8 cellular contexts compared by ENCODE assay signal in genomic region chr7:130912086-130912909, GRCh38.
A peak's percentile ranks its signal among the peaks of the same experiment; 100 is the strongest.
DNase-seq lines count a peak whose midpoint lies in the region; ATAC-seq and TF ChIP-seq lines count a peak whose summit lies in the region.

No MANE protein-coding gene starts in this region.

- H3K27ac Mint-ChIP-seq in activated CD8-positive, alpha-beta T cell treated with anti-CD3 and anti-CD28 coated beads, Interleukin-2, amount 10 ng/mL, durations not matched to agents 7 days and 5 days, result peak overlapping the region; percentile 99
- H3K27ac Mint-ChIP-seq in stimulated activated effector memory CD8-positive, alpha-beta T cell treated with anti-CD3 and anti-CD28 coated beads, Interleukin-12 subunit alpha, Interleukin-12 subunit beta, amount 100 ng/mL, for 72 hours, result peak overlapping the region; percentile 92

- 39 to 40% methylated on average over 9 of the region's 9 CpGs for WGBS in gastroesophageal sphincter (ENCODE audit: low coverage in 1 of 2), 2 donors

- H3K9me3 ChIP-seq in gastroesophageal sphincter, result no peaks in the 10 kb centered on the region

- TF ChIP-seq EP300 in gastroesophageal sphincter (IDR thresholded peaks at IDR 0.05), result no peak

- H3K4me1 Mint-ChIP-seq in activated CD8-positive, alpha-beta T cell treated with anti-CD3 and anti-CD28 coated beads, Interleukin-2, amount 10 ng/mL, durations not matched to agents 7 days and 5 days (ENCODE audit: low read depth), result peaks cover 85% of the 10 kb centered on the region
- peaks cover 91% of the 10 kb centered on the region for H3K4me1 Mint-ChIP-seq in stimulated activated effector memory CD8-positive, alpha-beta T cell treated with anti-CD3 and anti-CD28 coated beads, Interleukin-12 subunit alpha, Interleukin-12 subunit beta, amount 100 ng/mL, for 72 hours

- POLR2A ChIA-PET in activated CD8-positive, alpha-beta T cell treated with anti-CD3 and anti-CD28 coated beads, Interleukin-2, amount 10 ng/mL, durations not matched to agents 7 days and 5 days (lab: Charles Lee), result interaction anchor here (0.6 to 5.8 kb wide), 13 partner anchors 9 to 1298 kb away, joined by 3 to 105 read pairs (median 6); no protein-coding TSS in a partner anchor

- peaks cover 0 to 21% of the 10 kb centered on the region in 2 donors for H3K36me3 ChIP-seq in gastroesophageal sphincter

- H3K36me3 Mint-ChIP-seq in activated CD8-positive, alpha-beta T cell treated with anti-CD3 and anti-CD28 coated beads, Interleukin-2, amount 10 ng/mL, durations not matched to agents 7 days and 5 days (ENCODE audit: low read depth), result peaks cover 68% of the 10 kb centered on the region
- no peaks in the 10 kb centered on the region for H3K36me3 Mint-ChIP-seq in stimulated activated effector memory CD8-positive, alpha-beta T cell treated with anti-CD3 and anti-CD28 coated beads, Interleukin-12 subunit alpha, Interleukin-12 subunit beta, amount 100 ng/mL, for 72 hours

- H3K27me3 Mint-ChIP-seq in activated CD8-positive, alpha-beta T cell treated with anti-CD3 and anti-CD28 coated beads, Interleukin-2, amount 10 ng/mL, durations not matched to agents 7 days and 5 days (ENCODE audit: low read depth), result no peaks in the 10 kb centered on the region

- ATAC-seq in HG02885 (IDR thresholded peaks at IDR 0.05; ENCODE audit: poor library complexity, unreplicated experiment) (peak; percentile 21), gastroesophageal sphincter (no peak), omental fat pad (ENCODE audit: low FRiP score) (no peak)
- ATAC-seq in activated CD8-positive, alpha-beta T cell treated with anti-CD3 and anti-CD28 coated beads, Interleukin-2, amount 10 ng/mL, durations not matched to agents 7 days and 5 days, result peak; percentile 28
- peak; percentile 59 for ATAC-seq in stimulated activated effector memory CD8-positive, alpha-beta T cell treated with anti-CD3 and anti-CD28 coated beads, Interleukin-12 subunit alpha, Interleukin-12 subunit beta, amount 100 ng/mL, for 72 hours

- H3K9me3 Mint-ChIP-seq in activated CD8-positive, alpha-beta T cell treated with anti-CD3 and anti-CD28 coated beads, Interleukin-2, amount 10 ng/mL, durations not matched to agents 7 days and 5 days (ENCODE audit: insufficient read depth), result no peaks in the 10 kb centered on the region
- no peaks in the 10 kb centered on the region for H3K9me3 Mint-ChIP-seq in stimulated activated effector memory CD8-positive, alpha-beta T cell treated with anti-CD3 and anti-CD28 coated beads, Interleukin-12 subunit alpha, Interleukin-12 subunit beta, amount 100 ng/mL, for 72 hours

- H3K27ac ChIP-seq in gastroesophageal sphincter, result peak overlapping the region; percentile 69 to 89 (median 81)

- DNase-seq in ELR (ENCODE audit: low read depth), result peak; percentile 80
- DNase-seq in activated CD8-positive, alpha-beta T cell treated with anti-CD3 and anti-CD28 coated beads, Interleukin-2, amount 10 ng/mL, durations not matched to agents 7 days and 5 days, result no peak
- no peak for DNase-seq in stimulated activated effector memory CD8-positive, alpha-beta T cell treated with anti-CD3 and anti-CD28 coated beads, Interleukin-12 subunit alpha, Interleukin-12 subunit beta, amount 100 ng/mL, for 72 hours (ENCODE audit: low spot score in 2 of 2)
- DNase-seq in DMS114 treated with DMSO at 0.1 percent for 48 hours (lab: John Stamatoyannopoulos, UW; ENCODE audit: unreplicated experiment), result no peak
- DNase-seq in omental fat pad (ENCODE audit: low spot score), result no peak
- DNase-seq in NCI-H2029 (lab: John Stamatoyannopoulos, UW), result no peak

- TF ChIP-seq POLR2A in gastroesophageal sphincter (IDR thresholded peaks at IDR 0.05), result no peak

- peak overlapping the region; percentile 30 to 41 for H3K4me3 ChIP-seq in gastroesophageal sphincter

- no peak for TF ChIP-seq CTCF in gastroesophageal sphincter (IDR thresholded peaks at IDR 0.05)
- no peak for TF ChIP-seq CTCF in omental fat pad (IDR thresholded peaks at IDR 0.05)

- H3K4me3 Mint-ChIP-seq in activated CD8-positive, alpha-beta T cell treated with anti-CD3 and anti-CD28 coated beads, Interleukin-2, amount 10 ng/mL, durations not matched to agents 7 days and 5 days, result peak overlapping the region; percentile 91
- peak overlapping the region; percentile 62 for H3K4me3 Mint-ChIP-seq in stimulated activated effector memory CD8-positive, alpha-beta T cell treated with anti-CD3 and anti-CD28 coated beads, Interleukin-12 subunit alpha, Interleukin-12 subunit beta, amount 100 ng/mL, for 72 hours

- no peaks in the 10 kb centered on the region for H3K27me3 ChIP-seq in gastroesophageal sphincter

- H3K4me1 ChIP-seq in gastroesophageal sphincter, result peaks cover 43 to 82% (median 44%) of the 10 kb centered on the region in 3 donors

- CTCF ChIA-PET in activated CD8-positive, alpha-beta T cell treated with anti-CD3 and anti-CD28 coated beads, Interleukin-2, amount 10 ng/mL, durations not matched to agents 7 days and 5 days (lab: Charles Lee), result interaction anchor here (0.5 to 5.6 kb wide), 10 partner anchors 9 to 128 kb away, joined by 3 to 54 read pairs (median 10); no protein-coding TSS in a partner anchor

Comparison
In these comparisons a context has a peak if more than half of its experiments do, and no peak if none do; other contexts are left out.
1. ATAC-seq: peak in HG02885 (single experiment), activated CD8-positive, alpha-beta T cell treated with anti-CD3 and anti-CD28 coated beads, Interleukin-2, amount 10 ng/mL, durations not matched to agents 7 days and 5 days (single experiment) and stimulated activated effector memory CD8-positive, alpha-beta T cell treated with anti-CD3 and anti-CD28 coated beads, Interleukin-12 subunit alpha, Interleukin-12 subunit beta, amount 100 ng/mL, for 72 hours (single experiment); none in gastroesophageal sphincter (single experiment) and omental fat pad (single experiment).